Comparison of ENCODE assay signal across 1 cellular context in the genomic region with DNA sequence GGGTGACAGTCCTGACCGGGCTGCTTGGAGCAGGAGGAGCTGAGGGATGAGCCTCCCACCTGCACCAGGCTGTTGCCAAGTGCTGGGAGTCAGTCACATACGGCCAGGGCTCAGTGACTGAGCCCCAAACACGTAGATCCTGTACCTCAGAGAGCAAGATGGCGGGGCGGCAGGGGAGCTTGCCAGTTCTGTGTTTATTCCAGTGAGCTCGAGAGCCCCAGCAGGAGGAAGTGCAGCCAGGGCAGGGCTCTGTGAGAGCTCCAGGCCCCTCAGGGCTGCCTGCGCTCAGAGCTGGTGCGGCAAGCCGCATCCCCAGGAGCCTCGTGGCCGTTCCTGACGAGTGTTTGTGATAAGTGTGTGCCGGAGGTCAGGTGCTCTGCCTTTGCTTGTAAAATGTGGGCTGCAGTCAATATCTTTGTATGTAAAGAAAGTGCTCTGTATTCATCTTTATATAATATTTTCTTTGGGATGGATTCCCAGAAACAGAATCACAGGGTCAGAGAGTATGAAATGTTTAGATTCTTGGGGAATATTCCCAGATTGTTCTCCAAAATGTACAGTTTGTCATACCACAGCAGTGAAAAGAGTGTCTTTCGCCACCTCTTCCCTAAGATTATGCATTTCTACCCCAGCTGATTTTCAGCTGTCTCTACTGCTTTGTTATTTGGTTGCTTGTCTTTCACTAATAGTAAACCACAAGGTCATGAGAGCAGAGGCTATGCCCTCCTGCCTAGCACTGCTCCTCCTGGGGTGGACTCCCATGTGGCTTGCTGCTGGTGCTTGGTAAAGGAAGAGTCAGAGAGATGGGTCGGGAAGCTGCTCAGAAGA.
TF ChIP-seq lines count a peak whose summit lies in the region.

No MANE protein-coding gene starts in this region.

TF ChIP-seq in neural cell, 6 proteins besides CTCF, POLR2A, EP300 and RAD21:
- TF ChIP-seq TAF1 (IDR thresholded peaks at IDR 0.05; ENCODE audit: low read depth) (no peak), EZH2 (IDR thresholded peaks at IDR 0.05; ENCODE audit: borderline replicate concordance, insufficient read depth, low read length, poor library complexity, severe bottlenecking) (no peak), SMC3 (conservative IDR thresholded peaks at IDR 0.05; ENCODE audit: poor library complexity) (no peak), MXI1 (conservative IDR thresholded peaks at IDR 0.05; ENCODE audit: poor library complexity, severe bottlenecking) (no peak), REST (IDR thresholded peaks at IDR 0.05; ENCODE audit: borderline replicate concordance) (no peak), POLR2AphosphoS5 (IDR thresholded peaks at IDR 0.05) (no peak)
